8 cellular contexts compared by ENCODE assay signal in genomic region chr3:193665370-193665989, GRCh38.
A peak's percentile ranks its signal among the peaks of the same experiment; 100 is the strongest.
DNase-seq lines count a peak whose midpoint lies in the region; ATAC-seq, FAIRE-seq and TF ChIP-seq lines count a peak whose summit lies in the region.

No MANE protein-coding gene starts in this region.

- H3K36me3 ChIP-seq in colonic mucosa: peaks cover 8% of the 10 kb centered on the region
- H3K36me3 ChIP-seq in pancreas: peaks cover 0 to 12% (median 4%) of the 10 kb centered on the region in 3 donors

- DNase-seq in NCI-H510A treated with DMSO at 0.1 percent for 48 hours (lab: John Stamatoyannopoulos, UW): peak; percentile 35
- no peak for DNase-seq in NCI-H510A (lab: John Stamatoyannopoulos, UW)
- peak; percentile 20 for DNase-seq in NCI-H345 (lab: John Stamatoyannopoulos, UW)
- DNase-seq in colonic mucosa: no peak
- no peak for DNase-seq in pancreas
- DNase-seq in cortex of kidney (lab: John Stamatoyannopoulos, UW): no peak

- intact Hi-C loops in colonic mucosa (cut with DNase I): loop anchor here (10.0 kb wide), 1 partner anchor 109 kb away; no protein-coding TSS in a partner anchor
- intact Hi-C loops in pancreas (cut with DNase I): loop anchor here in 1 of 3 donors (10.0 kb wide), 1 partner anchor 649 kb away; no protein-coding TSS in a partner anchor

- no peaks in the 10 kb centered on the region for H3K4me1 ChIP-seq in colonic mucosa
- H3K4me1 ChIP-seq in pancreas: no peaks in the 10 kb centered on the region

- H3K9me3 ChIP-seq in colonic mucosa (no peaks in the 10 kb centered on the region), pancreas (no peaks in the 10 kb centered on the region)

- ATAC-seq in pancreas (no peak), HG03135 (IDR thresholded peaks at IDR 0.05; ENCODE audit: unreplicated experiment) (no peak), GM21367 (IDR thresholded peaks at IDR 0.05; ENCODE audit: unreplicated experiment) (no peak)

- no peak overlapping the region for H3K27ac ChIP-seq in colonic mucosa
- no peak overlapping the region for H3K27ac ChIP-seq in pancreas

- TF ChIP-seq CTCF in colonic mucosa (IDR thresholded peaks at IDR 0.05) (peak; percentile 13), pancreas (IDR thresholded peaks at IDR 0.05) (peak in 3 of 4 donors; percentile 28 to 41 (median 32))

- H3K4me3 ChIP-seq in colonic mucosa (no peak overlapping the region), pancreas (no peak overlapping the region)

- peak; percentile 94 for FAIRE-seq in pancreas (lab: Jason Lieb, UNC)

- H3K27me3 ChIP-seq in colonic mucosa: no peaks in the 10 kb centered on the region
- no peaks in the 10 kb centered on the region for H3K27me3 ChIP-seq in pancreas

- WGBS in pancreas, 2 donors: 86 to 94% methylated on average over 1 of the region's 1 CpG

- H3K9ac ChIP-seq in colonic mucosa (ENCODE audit: low read depth in 2 of 2, low read length in 2 of 2): no peak overlapping the region

Comparison
In these comparisons a context has a peak if more than half of its experiments do, and no peak if none do; other contexts are left out.
1. DNase-seq: peak in NCI-H510A treated with DMSO at 0.1 percent for 48 hours (single experiment) and NCI-H345 (single experiment); none in NCI-H510A (single experiment), colonic mucosa (single experiment), pancreas (0 of 6) and cortex of kidney (single experiment).